10 cellular contexts compared by ENCODE assay signal in the genomic region with DNA sequence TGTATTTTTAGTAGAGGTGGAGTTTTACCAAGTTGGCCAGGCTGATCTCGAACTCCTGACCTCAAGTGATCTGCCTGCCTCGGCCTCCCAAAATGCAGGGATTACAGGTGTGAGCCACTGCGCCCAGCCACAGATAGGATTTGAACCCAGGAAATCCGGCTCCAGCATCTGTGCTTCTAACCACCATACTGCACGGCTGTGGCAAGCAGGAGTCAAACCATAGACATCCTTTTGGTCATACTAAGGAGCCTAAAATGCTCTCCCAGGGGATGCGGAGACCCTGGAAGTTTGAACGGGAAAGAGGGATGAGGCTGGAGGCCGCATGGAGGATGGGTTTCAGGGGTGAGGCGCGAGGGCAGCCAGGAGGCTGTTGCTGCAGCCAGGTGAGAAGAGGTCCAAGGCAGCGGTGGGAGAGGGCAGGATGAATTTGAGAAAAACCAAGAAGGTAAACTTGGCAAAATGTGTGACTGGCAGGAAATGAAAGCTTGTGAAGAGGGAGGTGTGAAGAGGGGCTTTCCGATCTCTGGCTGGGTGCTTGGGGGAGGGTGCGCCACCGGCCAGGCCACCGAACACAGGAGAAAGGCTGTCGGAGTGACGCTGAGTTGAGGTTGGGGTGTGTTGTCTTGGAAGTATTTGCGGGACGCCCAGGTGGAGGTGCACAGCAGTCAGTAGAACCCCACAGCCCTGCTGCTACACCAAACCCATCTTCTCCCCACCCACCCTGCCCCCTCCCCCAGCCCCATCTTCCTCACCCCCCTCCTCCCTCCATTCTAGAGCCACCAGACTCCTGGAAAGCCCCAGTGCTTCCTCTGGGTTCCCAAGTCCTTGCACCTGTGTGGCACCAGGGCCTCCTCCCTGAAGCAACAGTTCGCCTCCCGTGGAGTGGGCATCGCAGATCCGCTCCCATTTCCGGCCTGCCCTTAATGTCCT. TPM values are rescaled to one million over a fixed set of nuclear protein-coding genes. Genes with fewer than 3 reads are reported as not detected.
DNase-seq lines count a peak whose midpoint lies in the region; ATAC-seq and TF ChIP-seq lines count a peak whose summit lies in the region.
"Had no signal": no experiment of that assay in that cellular context is flagged by ENCODE, and none has a peak within 500 bp of the region (broad histone marks: within the 10 kb centered on the region; RNA-seq: fewer than 3 reads in every experiment).

No MANE protein-coding gene starts in this region.

- H2AK5ac ChIP-seq in IMR-90 (ENCODE audit: low read depth, low read length) = no peak overlapping the region

- H2BK120ac ChIP-seq in IMR-90 (ENCODE audit: low read depth, low read length) = no peak overlapping the region

- no peak overlapping the region for H3K9ac ChIP-seq in IMR-90 (ENCODE audit: low read depth, low read length)

- no TSS peak for BruUV-seq in IMR-90 (replicated peaks; lab: Mats Ljungman, UMichigan)

- H3K23ac ChIP-seq in IMR-90 (ENCODE audit: low read depth, low read length) = no peak overlapping the region

- no peak overlapping the region for H3K56ac ChIP-seq in IMR-90 (ENCODE audit: extremely low read depth, insufficient read depth, low read length)

- H4K8ac ChIP-seq in IMR-90 (ENCODE audit: low read depth in 2 of 2, low read length in 2 of 2) = no peak overlapping the region

- H4K91ac ChIP-seq in IMR-90 (ENCODE audit: insufficient read depth, low read depth, low read length) = no peak overlapping the region

- H3K27ac Mint-ChIP-seq in activated T-helper 1 cell treated with anti-CD3 and anti-CD28 coated beads, Interleukin-12 subunit alpha, Interleukin-12 subunit beta, Interleukin-2, Interleukin-4 antibody, amounts not matched to agents 30 ng/mL and 10 ng/mL and 1 ng/mL, durations not matched to agents 14 hours and 24 hours and 36 hours = peak overlapping the region; percentile 71

- no peaks in the 10 kb centered on the region for H3K9me3 ChIP-seq in IMR-90 (ENCODE audit: control insufficient read depth, insufficient read depth, low read length)

- H3K4me1 Mint-ChIP-seq in activated T-helper 1 cell treated with anti-CD3 and anti-CD28 coated beads, Interleukin-12 subunit alpha, Interleukin-12 subunit beta, Interleukin-2, Interleukin-4 antibody, amounts not matched to agents 30 ng/mL and 10 ng/mL and 1 ng/mL, durations not matched to agents 14 hours and 24 hours and 36 hours (ENCODE audit: low read depth) = peaks cover 32% of the 10 kb centered on the region

- no peak overlapping the region for H2AK9ac ChIP-seq in IMR-90 (replicated peaks; ENCODE audit: low read depth, low read length, poor library complexity)

- no peaks in the 10 kb centered on the region for H3K36me3 ChIP-seq in IMR-90 (ENCODE audit: control insufficient read depth, insufficient read depth, low read length)

- H4K5ac ChIP-seq in IMR-90 (ENCODE audit: low read depth, low read length) = no peak overlapping the region

- H2BK20ac ChIP-seq in IMR-90 (ENCODE audit: low read depth, low read length) = no peak overlapping the region

- WGBS in IMR-90 (ENCODE audit: extremely low coverage in 2 of 2, insufficient read length in 1 of 2), 2 experiments = 34% methylated on average over 7 of the region's 24 CpGs; no CpG with 5 or more reads in 1 of the 2 experiments

- peak; percentile 80 for DNase-seq in GM13977 (ENCODE audit: low spot score)
- no peak for DNase-seq in IMR-90
- peak; percentile 54 for DNase-seq in activated T-helper 1 cell treated with anti-CD3 and anti-CD28 coated beads, Interleukin-12 subunit alpha, Interleukin-12 subunit beta, Interleukin-2, Interleukin-4 antibody, amounts not matched to agents 30 ng/mL and 10 ng/mL and 1 ng/mL, durations not matched to agents 14 hours and 24 hours and 36 hours (ENCODE audit: low spot score)
- DNase-seq in stimulated activated CD4-positive, alpha-beta T cell treated with anti-CD3 and anti-CD28 coated beads, Interleukin-1b, Interleukin-23, amount 100 ng/mL, for 48 hours = peak; percentile 56
- no peak for DNase-seq in SIG-M5 (lab: John Stamatoyannopoulos, UW)
- no peak for DNase-seq in HuH-7.5 (ENCODE audit: low spot score)
- no peak for DNase-seq in NCI-H1092 treated with DMSO at 0.1 percent for 48 hours (lab: John Stamatoyannopoulos, UW)
- DNase-seq: DND-41 had no signal

- no peaks in the 10 kb centered on the region for H3K9me1 ChIP-seq in IMR-90 (ENCODE audit: insufficient read depth, low read length)

- TF ChIP-seq POLR2A in IMR-90 (IDR thresholded peaks at IDR 0.05; ENCODE audit: low read depth, low read length) = no peak

- peaks cover 5% of the 10 kb centered on the region for H3K9me3 Mint-ChIP-seq in activated T-helper 1 cell treated with anti-CD3 and anti-CD28 coated beads, Interleukin-12 subunit alpha, Interleukin-12 subunit beta, Interleukin-2, Interleukin-4 antibody, amounts not matched to agents 30 ng/mL and 10 ng/mL and 1 ng/mL, durations not matched to agents 14 hours and 24 hours and 36 hours

- ATAC-seq in IMR-90 (ENCODE audit: low read depth) (no peak), HG03378 (IDR thresholded peaks at IDR 0.05; ENCODE audit: unreplicated experiment) (no peak)

- H3K4me1 ChIP-seq in IMR-90 (ENCODE audit: control insufficient read depth, insufficient read depth, low read length) = no peaks in the 10 kb centered on the region

- no peak overlapping the region for H3K4ac ChIP-seq in IMR-90 (ENCODE audit: low read depth, low read length)

- H3K36me3 Mint-ChIP-seq in activated T-helper 1 cell treated with anti-CD3 and anti-CD28 coated beads, Interleukin-12 subunit alpha, Interleukin-12 subunit beta, Interleukin-2, Interleukin-4 antibody, amounts not matched to agents 30 ng/mL and 10 ng/mL and 1 ng/mL, durations not matched to agents 14 hours and 24 hours and 36 hours (ENCODE audit: low read depth) = peaks cover 2% of the 10 kb centered on the region

- H3K27ac ChIP-seq in IMR-90 (ENCODE audit: insufficient read depth, low read length) = no peak overlapping the region

- H3K4me3 Mint-ChIP-seq in activated T-helper 1 cell treated with anti-CD3 and anti-CD28 coated beads, Interleukin-12 subunit alpha, Interleukin-12 subunit beta, Interleukin-2, Interleukin-4 antibody, amounts not matched to agents 30 ng/mL and 10 ng/mL and 1 ng/mL, durations not matched to agents 14 hours and 24 hours and 36 hours = peak overlapping the region; percentile 10

- H3K18ac ChIP-seq in IMR-90 (ENCODE audit: low read depth, low read length) = no peak overlapping the region

- intact Hi-C loops in IMR-90 (cut with micrococcal nuclease) = no loop called here
- intact Hi-C loops in activated T-helper 1 cell treated with anti-CD3 and anti-CD28 coated beads, Interleukin-12 subunit alpha, Interleukin-12 subunit beta, Interleukin-2, Interleukin-4 antibody, amounts not matched to agents 30 ng/mL and 10 ng/mL and 1 ng/mL, durations not matched to agents 14 hours and 24 hours and 36 hours (cut with micrococcal nuclease) = loop anchor here (2.0 to 5.0 kb wide), 3 partner anchors 40 to 198 kb away; a partner anchor contains a TSS

- no peak overlapping the region for H2BK5ac ChIP-seq in IMR-90 (ENCODE audit: low read depth, low read length, poor library complexity, severe bottlenecking)

- CTCF ChIA-PET in IMR-90 (lab: Yijun Ruan, JAX) = interaction anchor here (0.7 to 3.0 kb wide), 3 partner anchors 7 to 155 kb away, joined by 3 to 12 read pairs (median 3); no protein-coding TSS in a partner anchor

- TF ChIP-seq CTCF in GM13977 (IDR thresholded peaks at IDR 0.05; ENCODE audit: extremely low read depth, insufficient read depth, missing control alignments) (no peak), IMR-90 (conservative IDR thresholded peaks at IDR 0.05; ENCODE audit: low read depth, low read length) (no peak)

- peaks cover 33% of the 10 kb centered on the region for H3K27me3 Mint-ChIP-seq in activated T-helper 1 cell treated with anti-CD3 and anti-CD28 coated beads, Interleukin-12 subunit alpha, Interleukin-12 subunit beta, Interleukin-2, Interleukin-4 antibody, amounts not matched to agents 30 ng/mL and 10 ng/mL and 1 ng/mL, durations not matched to agents 14 hours and 24 hours and 36 hours (ENCODE audit: insufficient read depth)

- 0 out of 2 replicates have a peak, but pooled peaks cover 4% of the 10 kb centered on the region for H4K20me1 ChIP-seq in IMR-90 (ENCODE audit: insufficient read depth, low read length)

- POLR2A ChIA-PET in IMR-90 (lab: Charles Lee; ENCODE audit: unreplicated experiment) = no interaction called here

- peaks cover 48% of the 10 kb centered on the region for H3K27me3 ChIP-seq in IMR-90 (ENCODE audit: control insufficient read depth, insufficient read depth, low read length)

- TF ChIP-seq RAD21 in IMR-90 (IDR thresholded peaks at IDR 0.05; ENCODE audit: low read length) = no peak

- no peak overlapping the region for H3K4me2 ChIP-seq in IMR-90 (ENCODE audit: low read depth, low read length)

- in situ Hi-C loops in GM13977 (cut with MboI; ENCODE audit: low pct_unique_long_range_greater_than_20kb, low sequenced_read_pairs, unreplicated experiment) (no loop called here), IMR-90 (cut with MboI; ENCODE audit: low sequenced_read_pairs) (loop anchor here (10.0 kb wide), 1 partner anchor 206 kb away; no protein-coding TSS in a partner anchor)

- no peak overlapping the region for H2BK15ac ChIP-seq in IMR-90 (ENCODE audit: low read depth, low read length)

- H2AFZ ChIP-seq in IMR-90 (replicated peaks; ENCODE audit: low read length, poor library complexity) = peak overlapping the region; percentile 33

- dilution Hi-C loops in IMR-90 (cut with HindIII; ENCODE audit: low sequenced_read_pairs, unreplicated experiment) = no loop called here

- no peaks in the 10 kb centered on the region for H3K79me1 ChIP-seq in IMR-90 (ENCODE audit: low read depth in 1 of 2, low read length in 2 of 2)

- no peak overlapping the region for H3K14ac ChIP-seq in IMR-90 (replicated peaks; ENCODE audit: low read depth, low read length)

- H3K4me3 ChIP-seq in IMR-90 (ENCODE audit: insufficient read depth, low read depth, low read length) = no peak overlapping the region

RNA-seq across cellular contexts. Expression of a gene that starts 23.9 kb away (rescaled TPM):
- total RNA-seq in IMR-90 (2012; rRNA removed) = 0.18 and 0.28 TPM in 2 replicates
- 0.34 and 0.48 TPM in 2 replicates for polyA plus RNA-seq in IMR-90 (2012; rRNA removed)
- polyA plus RNA-seq in IMR-90 (2012; cell fraction: cytosol; rRNA removed) = 0.17 and 0.56 TPM in 2 replicates
- polyA plus RNA-seq in IMR-90 (2012; cell fraction: nucleus; rRNA removed; ENCODE audit: low replicate concordance) = 1.7 and 2.8 TPM in 2 replicates
- total RNA-seq in activated T-helper 1 cell treated with anti-CD3 and anti-CD28 coated beads, Interleukin-12 subunit alpha, Interleukin-12 subunit beta, Interleukin-2, Interleukin-4 antibody, amounts not matched to agents 30 ng/mL and 10 ng/mL and 1 ng/mL, durations not matched to agents 14 hours and 24 hours and 36 hours = 0.21 and 0.47 TPM in 2 replicates

RNA-seq across cellular contexts. Expression of a gene that starts 24.8 kb away (rescaled TPM):
- total RNA-seq in IMR-90 (2012; rRNA removed) = under 0.01 TPM in 1 of 2 replicates, not detected in the other
- 0.03 and 0.05 TPM in 2 replicates for polyA plus RNA-seq in IMR-90 (2012; rRNA removed)
- 0.01 and 0.03 TPM in 2 replicates for polyA plus RNA-seq in IMR-90 (2012; cell fraction: cytosol; rRNA removed)
- polyA plus RNA-seq in IMR-90 (2012; cell fraction: nucleus; rRNA removed; ENCODE audit: low replicate concordance) = 0.14 and 0.34 TPM in 2 replicates
- 0.16 and 0.24 TPM in 2 replicates for total RNA-seq in activated T-helper 1 cell treated with anti-CD3 and anti-CD28 coated beads, Interleukin-12 subunit alpha, Interleukin-12 subunit beta, Interleukin-2, Interleukin-4 antibody, amounts not matched to agents 30 ng/mL and 10 ng/mL and 1 ng/mL, durations not matched to agents 14 hours and 24 hours and 36 hours
- total RNA-seq: skeletal muscle tissue had no signal

RNA-seq across cellular contexts. Expression of a gene that starts 58.8 kb away (rescaled TPM):
- not detected in 2 replicates for total RNA-seq in IMR-90 (2012; rRNA removed)
- polyA plus RNA-seq in IMR-90 (2012; rRNA removed) = not detected in 2 replicates
- polyA plus RNA-seq in IMR-90 (2012; cell fraction: cytosol; rRNA removed) = not detected in 2 replicates
- not detected in 2 replicates for polyA plus RNA-seq in IMR-90 (2012; cell fraction: nucleus; rRNA removed; ENCODE audit: low replicate concordance)
- total RNA-seq in activated T-helper 1 cell treated with anti-CD3 and anti-CD28 coated beads, Interleukin-12 subunit alpha, Interleukin-12 subunit beta, Interleukin-2, Interleukin-4 antibody, amounts not matched to agents 30 ng/mL and 10 ng/mL and 1 ng/mL, durations not matched to agents 14 hours and 24 hours and 36 hours = not detected in 2 replicates
- total RNA-seq: skeletal muscle tissue had no signal

Comparison
In these comparisons a context has a peak if more than half of its experiments do, and no peak if none do; other contexts are left out.
1. DNase-seq: peak in GM13977 (single experiment), activated T-helper 1 cell treated with anti-CD3 and anti-CD28 coated beads, Interleukin-12 subunit alpha, Interleukin-12 subunit beta, Interleukin-2, Interleukin-4 antibody, amounts not matched to agents 30 ng/mL and 10 ng/mL and 1 ng/mL, durations not matched to agents 14 hours and 24 hours and 36 hours (single experiment) and stimulated activated CD4-positive, alpha-beta T cell treated with anti-CD3 and anti-CD28 coated beads, Interleukin-1b, Interleukin-23, amount 100 ng/mL, for 48 hours (single experiment); none in IMR-90 (single experiment), SIG-M5 (single experiment), HuH-7.5 (single experiment) and NCI-H1092 treated with DMSO at 0.1 percent for 48 hours (single experiment).